16 cellular contexts compared by ENCODE assay signal in the genomic region with DNA sequence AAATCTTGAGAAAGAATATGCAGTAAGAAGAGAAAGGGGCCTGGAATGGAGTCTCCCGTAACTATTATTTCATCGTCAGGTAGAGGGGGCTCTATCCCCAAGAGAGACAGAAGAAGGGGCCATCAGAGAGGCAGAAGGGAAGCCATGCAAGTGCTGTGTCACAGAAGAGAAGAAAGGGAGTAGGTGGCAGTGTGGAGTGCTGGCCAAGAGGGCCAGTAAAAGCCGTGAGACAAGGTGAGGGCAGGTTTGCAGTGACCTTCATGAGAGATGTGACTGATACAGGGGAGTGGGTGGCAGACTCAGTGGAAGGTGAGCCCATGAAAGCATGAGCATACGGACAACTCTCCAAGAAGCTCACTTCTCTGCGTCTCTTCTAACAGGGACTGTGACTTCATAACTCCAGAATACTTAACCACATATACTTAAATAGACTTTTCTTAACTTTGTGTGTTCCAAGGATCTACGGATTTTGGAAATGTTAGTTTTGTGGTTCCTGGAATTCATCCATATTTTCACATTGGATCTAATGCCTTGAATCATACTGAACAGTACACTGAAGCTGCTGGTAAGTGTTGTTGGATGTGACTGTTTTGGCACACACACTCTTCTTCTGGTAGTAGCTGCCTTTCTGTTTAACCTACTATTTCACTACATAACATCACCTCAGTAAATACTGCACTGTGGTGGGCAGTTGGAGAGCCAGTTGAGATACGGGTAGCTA. TPM values are rescaled to one million over a fixed set of nuclear protein-coding genes. Genes with fewer than 3 reads are reported as not detected.
A peak's percentile ranks its signal among the peaks of the same experiment; 100 is the strongest.
DNase-seq lines count a peak whose midpoint lies in the region; ATAC-seq and TF ChIP-seq lines count a peak whose summit lies in the region.
"Had no signal": no experiment of that assay in that cellular context is flagged by ENCODE, and none has a peak within 500 bp of the region (broad histone marks: within the 10 kb centered on the region; RNA-seq: fewer than 3 reads in every experiment).

No MANE protein-coding gene starts in this region.

- H3K4me2 ChIP-seq in DND-41 (ENCODE audit: insufficient read depth, low read length), result no peak overlapping the region
- H3K4me2 ChIP-seq in osteoblast (ENCODE audit: insufficient read depth, low read length), result peak overlapping the region; percentile 70

- ATAC-seq in DND-41 (ENCODE audit: insufficient read depth, low read depth) (peak; percentile 37; the same call in 1 of the 3 replicates), WTC11 (peak; percentile 100)
- ATAC-seq: activated CD4-positive, alpha-beta T cell treated with anti-CD3 and anti-CD28 coated beads for 36 hours; naive thymus-derived CD4-positive, alpha-beta T cell; PC-3 had no signal

- 0 out of 2 replicates have a peak overlapping the region, but pooled peaks have one; percentile 20 for H3K27ac Mint-ChIP-seq in WTC11
- H3K27ac Mint-ChIP-seq: activated CD4-positive, alpha-beta T cell treated with anti-CD3 and anti-CD28 coated beads for 36 hours had no signal

- H3K9me3 Mint-ChIP-seq in WTC11, result no peaks in the 10 kb centered on the region
- H3K9me3 Mint-ChIP-seq: central memory CD8-positive, alpha-beta T cell; naive thymus-derived CD4-positive, alpha-beta T cell had no signal

- H3K4me3 ChIP-seq in DND-41 (ENCODE audit: low read depth in 1 of 2, low read length in 2 of 2) (no peak overlapping the region), cardiac muscle cell (no peak overlapping the region), osteoblast (ENCODE audit: insufficient read depth, low read length) (peak overlapping the region; percentile 34), thyroid gland (replicated peaks in 1 of 3) (no peak overlapping the region)
- H3K4me3 ChIP-seq: spleen had no signal

- CTCF ChIA-PET in WTC11 (lab: Charles Lee), result interaction anchor here (1.0 to 1.8 kb wide), 6 partner anchors 9 to 211 kb away, joined by 3 to 11 read pairs (median 5); no protein-coding TSS in a partner anchor

- intact Hi-C loops in thyroid gland (cut with DNase I), result no loop called here

- TF ChIP-seq CTCF in DND-41 (IDR thresholded peaks at IDR 0.05; ENCODE audit: borderline replicate concordance, extremely low read depth, low read length, poor library complexity, severe bottlenecking), result peak; percentile 19
- TF ChIP-seq CTCF in WTC11 (IDR thresholded peaks at IDR 0.05), result no peak
- TF ChIP-seq CTCF in cardiac muscle cell (IDR thresholded peaks at IDR 0.05; ENCODE audit: low read depth, low read length), result no peak
- no peak for TF ChIP-seq CTCF in osteoblast (IDR thresholded peaks at IDR 0.05; ENCODE audit: extremely low read depth, low read depth, low read length)
- no peak for TF ChIP-seq CTCF in thyroid gland (IDR thresholded peaks at IDR 0.05)

- H4K20me1 ChIP-seq in DND-41 (ENCODE audit: insufficient read depth, low read length), result peaks cover under 1% of the 10 kb centered on the region; the same call in 1 of the 2 replicates
- H4K20me1 ChIP-seq in osteoblast (ENCODE audit: insufficient read depth, low read length), result no peaks in the 10 kb centered on the region

- H3K27me3 ChIP-seq in DND-41 (ENCODE audit: insufficient read depth, low read length, poor library complexity), result no peaks in the 10 kb centered on the region
- H3K27me3 ChIP-seq in cardiac muscle cell, result no peaks in the 10 kb centered on the region
- no peaks in the 10 kb centered on the region for H3K27me3 ChIP-seq in osteoblast (ENCODE audit: insufficient read depth, low read length)
- H3K27me3 ChIP-seq in thyroid gland, result no peaks in the 10 kb centered on the region
- H3K27me3 ChIP-seq: spleen had no signal

- WGBS in thyroid gland, 2 donors, result 79 to 91% methylated on average over 7 of the region's 7 CpGs

- H3K36me3 ChIP-seq in DND-41 (ENCODE audit: insufficient read depth, low read length) (peaks cover 67% of the 10 kb centered on the region), cardiac muscle cell (peaks cover 8% of the 10 kb centered on the region), osteoblast (ENCODE audit: insufficient read depth, low read length) (no peaks in the 10 kb centered on the region), thyroid gland (peaks cover 5 to 9% of the 10 kb centered on the region in 2 donors)

- H3K79me2 ChIP-seq in DND-41 (ENCODE audit: insufficient read depth, low read length), result no peaks in the 10 kb centered on the region
- no peaks in the 10 kb centered on the region for H3K79me2 ChIP-seq in osteoblast (ENCODE audit: insufficient read depth, low read length)

- peaks cover 4% of the 10 kb centered on the region for H3K4me1 Mint-ChIP-seq in WTC11
- H3K4me1 Mint-ChIP-seq: activated CD4-positive, alpha-beta T cell treated with anti-CD3 and anti-CD28 coated beads for 36 hours; central memory CD8-positive, alpha-beta T cell; naive thymus-derived CD4-positive, alpha-beta T cell had no signal

- no peaks in the 10 kb centered on the region for H3K36me3 Mint-ChIP-seq in WTC11

- H3K9ac ChIP-seq in DND-41 (ENCODE audit: low read depth, low read length), result no peak overlapping the region

- no peak for DNase-seq in DND-41
- peak; percentile 30 for DNase-seq in WTC11 (ENCODE audit: low spot score)
- peak in 1 of 2 donors; percentile 27 for DNase-seq in cardiac muscle cell (ENCODE audit: low read depth in 1 of 2, low spot score in 1 of 2)
- no peak for DNase-seq in osteoblast (ENCODE audit: insufficient read length, low spot score, missing footprints)
- DNase-seq in thyroid gland, result no peak
- DNase-seq in cerebellar nuclear complex (lab: John Stamatoyannopoulos, UW), result no peak
- DNase-seq in amniotic stem cell (lab: John Stamatoyannopoulos, UW), result no peak
- DNase-seq in caudate nucleus (lab: John Stamatoyannopoulos, UW), result no peak
- DNase-seq: activated CD4-positive, alpha-beta T cell treated with anti-CD3 and anti-CD28 coated beads for 36 hours; naive thymus-derived CD4-positive, alpha-beta T cell; NCI-H2171; PC-3; spleen; T-helper 1 cell had no signal

- H3K9me3 ChIP-seq in DND-41 (ENCODE audit: insufficient read depth, low read length, severe bottlenecking) (no peaks in the 10 kb centered on the region), cardiac muscle cell (ENCODE audit: low read depth) (no peaks in the 10 kb centered on the region), osteoblast (ENCODE audit: low read depth, low read length) (no peaks in the 10 kb centered on the region), thyroid gland (no peaks in the 10 kb centered on the region)
- H3K9me3 ChIP-seq: spleen had no signal

- H3K27me3 Mint-ChIP-seq in WTC11 (ENCODE audit: low read depth), result no peaks in the 10 kb centered on the region
- H3K27me3 Mint-ChIP-seq: activated CD4-positive, alpha-beta T cell treated with anti-CD3 and anti-CD28 coated beads for 36 hours; central memory CD8-positive, alpha-beta T cell; naive thymus-derived CD4-positive, alpha-beta T cell had no signal

- H3K4me1 ChIP-seq in DND-41 (ENCODE audit: insufficient read depth, low read length) (no peaks in the 10 kb centered on the region), cardiac muscle cell (ENCODE audit: low read depth) (peaks cover 7% of the 10 kb centered on the region), osteoblast (ENCODE audit: insufficient read depth, low read length) (peaks cover 4% of the 10 kb centered on the region), thyroid gland (no peaks in the 10 kb centered on the region)
- H3K4me1 ChIP-seq: spleen had no signal

- no peak for TF ChIP-seq POLR2A in thyroid gland (IDR thresholded peaks at IDR 0.05)

- POLR2A ChIA-PET in WTC11 (lab: Charles Lee), result interaction anchor here (0.9 kb wide), 1 partner anchor 81 kb away, joined by 4 read pairs; a partner anchor contains a TSS

- H3K27ac ChIP-seq in DND-41 (ENCODE audit: low read length), result no peak overlapping the region
- peak overlapping the region; percentile 90 for H3K27ac ChIP-seq in cardiac muscle cell
- H3K27ac ChIP-seq in osteoblast (ENCODE audit: low read depth, low read length), result no peak overlapping the region
- H3K27ac ChIP-seq in thyroid gland, result no peak overlapping the region
- no peak overlapping the region for H3K27ac ChIP-seq in caudate nucleus (ENCODE audit: low read depth, low read length)
- H3K27ac ChIP-seq: epithelial cell of prostate had no signal

- no peak overlapping the region for H3K4me3 Mint-ChIP-seq in WTC11
- H3K4me3 Mint-ChIP-seq: activated CD4-positive, alpha-beta T cell treated with anti-CD3 and anti-CD28 coated beads for 36 hours; central memory CD8-positive, alpha-beta T cell; naive thymus-derived CD4-positive, alpha-beta T cell had no signal

- no peak overlapping the region for H2AFZ ChIP-seq in DND-41 (ENCODE audit: low read depth, low read length)
- peak overlapping the region; percentile 38 for H2AFZ ChIP-seq in osteoblast (ENCODE audit: low read length)

TF ChIP-seq in WTC11, 78 proteins besides CTCF, POLR2A, EP300 and RAD21 (continues in another document):
- TF ChIP-seq, protein P1, sequence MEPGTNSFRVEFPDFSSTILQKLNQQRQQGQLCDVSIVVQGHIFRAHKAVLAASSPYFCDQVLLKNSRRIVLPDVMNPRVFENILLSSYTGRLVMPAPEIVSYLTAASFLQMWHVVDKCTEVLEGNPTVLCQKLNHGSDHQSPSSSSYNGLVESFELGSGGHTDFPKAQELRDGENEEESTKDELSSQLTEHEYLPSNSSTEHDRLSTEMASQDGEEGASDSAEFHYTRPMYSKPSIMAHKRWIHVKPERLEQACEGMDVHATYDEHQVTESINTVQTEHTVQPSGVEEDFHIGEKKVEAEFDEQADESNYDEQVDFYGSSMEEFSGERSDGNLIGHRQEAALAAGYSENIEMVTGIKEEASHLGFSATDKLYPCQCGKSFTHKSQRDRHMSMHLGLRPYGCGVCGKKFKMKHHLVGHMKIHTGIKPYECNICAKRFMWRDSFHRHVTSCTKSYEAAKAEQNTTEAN (CRISPR knock-in tag; IDR thresholded peaks at IDR 0.05), result no peak

RNA-seq across cellular contexts. Expression of a gene that starts 15.6 kb away (rescaled TPM):
- total RNA-seq in WTC11 (2021) (4.8 to 5.1 TPM (median 4.9 TPM) in 3 replicates), cardiac muscle cell (8.9 and 11.4 TPM in 2 replicates), osteoblast (2.4 and 2.9 TPM in 2 replicates), thyroid gland (10 to 100 TPM; 21.5 to 33.3 (median 28.6) TPM)
- polyA plus RNA-seq in cardiac muscle cell, result 10.6 and 12.2 TPM in 2 replicates

RNA-seq across cellular contexts. Expression of a gene that starts 43.6 kb away (rescaled TPM):
- 3.8 to 4.0 TPM (median 3.8 TPM) in 3 replicates for total RNA-seq in WTC11 (2021)
- 4.1 and 5.1 TPM in 2 replicates for total RNA-seq in cardiac muscle cell
- 7.0 and 9.9 TPM in 2 replicates for polyA plus RNA-seq in cardiac muscle cell
- total RNA-seq in osteoblast, result under 0.01 and 0.29 TPM in 2 replicates
- 1 to 10 TPM in 3 of 4 donors, under 1 TPM in 1; 0.88 to 3.3 (median 2.7) TPM for total RNA-seq in thyroid gland
- total RNA-seq: PC-3 had no signal

RNA-seq across cellular contexts. Expression of a gene that starts 55.7 kb away (rescaled TPM):
- 0.23 to 0.30 TPM (median 0.24 TPM) in 3 replicates for total RNA-seq in WTC11 (2021)
- not detected in 2 replicates for total RNA-seq in cardiac muscle cell
- polyA plus RNA-seq in cardiac muscle cell, result not detected in 2 replicates
- not detected in 2 replicates for total RNA-seq in osteoblast
- not detected for total RNA-seq in thyroid gland
- total RNA-seq: activated CD4-positive, alpha-beta T cell treated with anti-CD3 and anti-CD28 coated beads for 36 hours; naive thymus-derived CD4-positive, alpha-beta T cell; PC-3; spleen had no signal
- polyA plus RNA-seq: naive thymus-derived CD4-positive, alpha-beta T cell; spleen had no signal
